Comparison of ENCODE assay signal across 1 cellular context in the genomic region with DNA sequence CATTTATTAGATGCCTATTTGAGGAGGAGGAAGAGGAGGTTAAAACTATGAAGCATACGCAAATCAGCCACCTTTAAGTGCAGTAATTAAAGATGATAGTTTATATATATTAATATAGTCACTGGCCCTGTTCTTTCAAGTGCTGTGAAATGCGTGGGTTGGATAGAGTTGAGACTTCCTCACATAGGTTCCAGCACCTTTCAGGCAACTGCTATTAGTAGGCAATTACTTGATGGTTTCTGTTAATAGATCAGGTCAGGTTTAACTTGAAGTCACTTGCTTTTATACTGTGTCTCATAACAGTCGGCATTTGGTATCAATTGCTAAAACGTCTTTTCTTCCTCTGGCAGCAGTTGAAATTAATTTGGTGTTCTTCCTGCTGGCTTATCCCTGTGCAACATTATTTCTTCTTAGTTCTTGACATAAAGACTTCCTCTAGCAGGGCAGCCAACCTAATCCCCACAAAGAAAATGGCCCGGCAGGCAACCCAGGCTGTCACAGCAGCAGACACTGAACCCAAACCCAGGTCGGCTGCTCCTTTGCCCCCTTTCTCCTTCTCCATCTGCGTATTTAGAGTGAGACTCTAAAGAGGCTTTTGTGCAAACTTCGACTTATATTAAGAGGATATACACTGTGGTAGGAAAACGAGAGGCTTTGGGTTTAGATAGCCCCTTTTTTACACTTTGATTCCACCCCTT.
TF ChIP-seq lines count a peak whose summit lies in the region.

No MANE protein-coding gene starts in this region.

TF ChIP-seq in GM12891, 5 proteins besides CTCF, POLR2A, EP300 and RAD21:
- TF ChIP-seq POLR2AphosphoS5 (IDR thresholded peaks at IDR 0.05; ENCODE audit: low read depth, low read length), result no peak
- peak; percentile 45 for TF ChIP-seq SPI1 (IDR thresholded peaks at IDR 0.05; ENCODE audit: low read depth, low read length)
- no peak for TF ChIP-seq PAX5 (IDR thresholded peaks at IDR 0.05; ENCODE audit: insufficient read depth, low read length, severe bottlenecking)
- no peak for TF ChIP-seq TAF1 (IDR thresholded peaks at IDR 0.05; ENCODE audit: low read depth, low read length)
